Comparison of ENCODE assay signal across 1 cellular context in the genomic region with DNA sequence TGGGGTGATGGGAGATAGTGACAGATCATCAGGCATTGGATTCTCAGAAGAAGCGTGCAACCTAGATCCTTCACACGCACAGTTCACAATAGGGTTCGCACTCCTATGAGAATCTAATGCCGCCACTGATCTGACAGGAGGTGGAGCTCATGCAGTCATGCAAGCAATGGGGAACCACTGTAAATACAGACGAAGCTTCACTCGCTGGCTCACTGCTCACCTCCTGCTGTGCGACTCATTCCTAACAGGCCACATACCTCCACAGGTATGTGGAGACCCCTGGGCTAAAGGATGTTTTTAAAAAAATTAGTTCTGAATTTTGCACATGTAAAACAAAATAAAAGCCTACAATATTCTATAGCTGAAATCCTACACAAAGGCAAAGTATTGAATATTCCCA.
TF ChIP-seq lines count a peak whose summit lies in the region.

No MANE protein-coding gene starts in this region.

TF ChIP-seq in WTC11, 78 proteins besides CTCF, POLR2A, EP300 and RAD21 (continued from another document):
- TF ChIP-seq, protein P1, sequence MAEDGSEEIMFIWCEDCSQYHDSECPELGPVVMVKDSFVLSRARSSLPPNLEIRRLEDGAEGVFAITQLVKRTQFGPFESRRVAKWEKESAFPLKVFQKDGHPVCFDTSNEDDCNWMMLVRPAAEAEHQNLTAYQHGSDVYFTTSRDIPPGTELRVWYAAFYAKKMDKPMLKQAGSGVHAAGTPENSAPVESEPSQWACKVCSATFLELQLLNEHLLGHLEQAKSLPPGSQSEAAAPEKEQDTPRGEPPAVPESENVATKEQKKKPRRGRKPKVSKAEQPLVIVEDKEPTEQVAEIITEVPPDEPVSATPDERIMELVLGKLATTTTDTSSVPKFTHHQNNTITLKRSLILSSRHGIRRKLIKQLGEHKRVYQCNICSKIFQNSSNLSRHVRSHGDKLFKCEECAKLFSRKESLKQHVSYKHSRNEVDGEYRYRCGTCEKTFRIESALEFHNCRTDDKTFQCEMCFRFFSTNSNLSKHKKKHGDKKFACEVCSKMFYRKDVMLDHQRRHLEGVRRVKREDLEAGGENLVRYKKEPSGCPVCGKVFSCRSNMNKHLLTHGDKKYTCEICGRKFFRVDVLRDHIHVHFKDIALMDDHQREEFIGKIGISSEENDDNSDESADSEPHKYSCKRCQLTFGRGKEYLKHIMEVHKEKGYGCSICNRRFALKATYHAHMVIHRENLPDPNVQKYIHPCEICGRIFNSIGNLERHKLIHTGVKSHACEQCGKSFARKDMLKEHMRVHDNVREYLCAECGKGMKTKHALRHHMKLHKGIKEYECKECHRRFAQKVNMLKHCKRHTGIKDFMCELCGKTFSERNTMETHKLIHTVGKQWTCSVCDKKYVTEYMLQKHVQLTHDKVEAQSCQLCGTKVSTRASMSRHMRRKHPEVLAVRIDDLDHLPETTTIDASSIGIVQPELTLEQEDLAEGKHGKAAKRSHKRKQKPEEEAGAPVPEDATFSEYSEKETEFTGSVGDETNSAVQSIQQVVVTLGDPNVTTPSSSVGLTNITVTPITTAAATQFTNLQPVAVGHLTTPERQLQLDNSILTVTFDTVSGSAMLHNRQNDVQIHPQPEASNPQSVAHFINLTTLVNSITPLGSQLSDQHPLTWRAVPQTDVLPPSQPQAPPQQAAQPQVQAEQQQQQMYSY (CRISPR knock-in tag; IDR thresholded peaks at IDR 0.05): no peak
- TF ChIP-seq, protein P2, sequence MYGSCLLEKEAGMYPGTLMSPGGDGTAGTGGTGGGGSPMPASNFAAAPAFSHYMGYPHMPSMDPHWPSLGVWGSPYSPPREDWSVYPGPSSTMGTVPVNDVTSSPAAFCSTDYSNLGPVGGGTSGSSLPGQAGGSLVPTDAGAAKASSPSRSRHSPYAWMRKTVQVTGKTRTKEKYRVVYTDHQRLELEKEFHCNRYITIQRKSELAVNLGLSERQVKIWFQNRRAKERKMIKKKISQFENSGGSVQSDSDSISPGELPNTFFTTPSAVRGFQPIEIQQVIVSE (CRISPR knock-in tag; IDR thresholded peaks at IDR 0.05; ENCODE audit: borderline replicate concordance): no peak
- TF ChIP-seq, protein P3, sequence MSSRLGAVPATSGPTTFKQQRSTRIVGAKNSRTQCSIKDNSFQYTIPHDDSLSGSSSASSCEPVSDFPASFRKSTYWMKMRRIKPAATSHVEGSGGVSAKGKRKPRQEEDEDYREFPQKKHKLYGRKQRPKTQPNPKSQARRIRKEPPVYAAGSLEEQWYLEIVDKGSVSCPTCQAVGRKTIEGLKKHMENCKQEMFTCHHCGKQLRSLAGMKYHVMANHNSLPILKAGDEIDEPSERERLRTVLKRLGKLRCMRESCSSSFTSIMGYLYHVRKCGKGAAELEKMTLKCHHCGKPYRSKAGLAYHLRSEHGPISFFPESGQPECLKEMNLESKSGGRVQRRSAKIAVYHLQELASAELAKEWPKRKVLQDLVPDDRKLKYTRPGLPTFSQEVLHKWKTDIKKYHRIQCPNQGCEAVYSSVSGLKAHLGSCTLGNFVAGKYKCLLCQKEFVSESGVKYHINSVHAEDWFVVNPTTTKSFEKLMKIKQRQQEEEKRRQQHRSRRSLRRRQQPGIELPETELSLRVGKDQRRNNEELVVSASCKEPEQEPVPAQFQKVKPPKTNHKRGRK (CRISPR knock-in tag; IDR thresholded peaks at IDR 0.05; ENCODE audit: borderline replicate concordance): no peak
- TF ChIP-seq, protein P4, sequence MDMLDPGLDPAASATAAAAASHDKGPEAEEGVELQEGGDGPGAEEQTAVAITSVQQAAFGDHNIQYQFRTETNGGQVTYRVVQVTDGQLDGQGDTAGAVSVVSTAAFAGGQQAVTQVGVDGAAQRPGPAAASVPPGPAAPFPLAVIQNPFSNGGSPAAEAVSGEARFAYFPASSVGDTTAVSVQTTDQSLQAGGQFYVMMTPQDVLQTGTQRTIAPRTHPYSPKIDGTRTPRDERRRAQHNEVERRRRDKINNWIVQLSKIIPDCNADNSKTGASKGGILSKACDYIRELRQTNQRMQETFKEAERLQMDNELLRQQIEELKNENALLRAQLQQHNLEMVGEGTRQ (CRISPR knock-in tag; IDR thresholded peaks at IDR 0.05): no peak
- TF ChIP-seq PRRX2 (CRISPR knock-in tag; IDR thresholded peaks at IDR 0.05) (no peak), NFE2L1 (CRISPR knock-in tag; IDR thresholded peaks at IDR 0.05) (no peak), CREB1 (CRISPR knock-in tag; IDR thresholded peaks at IDR 0.05) (no peak), JAZF1 (CRISPR knock-in tag; IDR thresholded peaks at IDR 0.05) (no peak), NFYB (CRISPR knock-in tag; conservative IDR thresholded peaks at IDR 0.05; ENCODE audit: low read depth) (no peak), JUN (CRISPR knock-in tag; IDR thresholded peaks at IDR 0.05) (no peak), RELA (CRISPR knock-in tag; IDR thresholded peaks at IDR 0.05; ENCODE audit: borderline replicate concordance) (no peak), ELF4 (CRISPR knock-in tag; IDR thresholded peaks at IDR 0.05; ENCODE audit: low read depth) (no peak), ESRRA (CRISPR knock-in tag; IDR thresholded peaks at IDR 0.05; ENCODE audit: borderline replicate concordance) (no peak), MXD4 (CRISPR knock-in tag; IDR thresholded peaks at IDR 0.05; ENCODE audit: borderline replicate concordance) (no peak)
- TF ChIP-seq, protein P5, sequence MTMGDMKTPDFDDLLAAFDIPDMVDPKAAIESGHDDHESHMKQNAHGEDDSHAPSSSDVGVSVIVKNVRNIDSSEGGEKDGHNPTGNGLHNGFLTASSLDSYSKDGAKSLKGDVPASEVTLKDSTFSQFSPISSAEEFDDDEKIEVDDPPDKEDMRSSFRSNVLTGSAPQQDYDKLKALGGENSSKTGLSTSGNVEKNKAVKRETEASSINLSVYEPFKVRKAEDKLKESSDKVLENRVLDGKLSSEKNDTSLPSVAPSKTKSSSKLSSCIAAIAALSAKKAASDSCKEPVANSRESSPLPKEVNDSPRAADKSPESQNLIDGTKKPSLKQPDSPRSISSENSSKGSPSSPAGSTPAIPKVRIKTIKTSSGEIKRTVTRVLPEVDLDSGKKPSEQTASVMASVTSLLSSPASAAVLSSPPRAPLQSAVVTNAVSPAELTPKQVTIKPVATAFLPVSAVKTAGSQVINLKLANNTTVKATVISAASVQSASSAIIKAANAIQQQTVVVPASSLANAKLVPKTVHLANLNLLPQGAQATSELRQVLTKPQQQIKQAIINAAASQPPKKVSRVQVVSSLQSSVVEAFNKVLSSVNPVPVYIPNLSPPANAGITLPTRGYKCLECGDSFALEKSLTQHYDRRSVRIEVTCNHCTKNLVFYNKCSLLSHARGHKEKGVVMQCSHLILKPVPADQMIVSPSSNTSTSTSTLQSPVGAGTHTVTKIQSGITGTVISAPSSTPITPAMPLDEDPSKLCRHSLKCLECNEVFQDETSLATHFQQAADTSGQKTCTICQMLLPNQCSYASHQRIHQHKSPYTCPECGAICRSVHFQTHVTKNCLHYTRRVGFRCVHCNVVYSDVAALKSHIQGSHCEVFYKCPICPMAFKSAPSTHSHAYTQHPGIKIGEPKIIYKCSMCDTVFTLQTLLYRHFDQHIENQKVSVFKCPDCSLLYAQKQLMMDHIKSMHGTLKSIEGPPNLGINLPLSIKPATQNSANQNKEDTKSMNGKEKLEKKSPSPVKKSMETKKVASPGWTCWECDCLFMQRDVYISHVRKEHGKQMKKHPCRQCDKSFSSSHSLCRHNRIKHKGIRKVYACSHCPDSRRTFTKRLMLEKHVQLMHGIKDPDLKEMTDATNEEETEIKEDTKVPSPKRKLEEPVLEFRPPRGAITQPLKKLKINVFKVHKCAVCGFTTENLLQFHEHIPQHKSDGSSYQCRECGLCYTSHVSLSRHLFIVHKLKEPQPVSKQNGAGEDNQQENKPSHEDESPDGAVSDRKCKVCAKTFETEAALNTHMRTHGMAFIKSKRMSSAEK (CRISPR knock-in tag; IDR thresholded peaks at IDR 0.05; ENCODE audit: borderline replicate concordance): no peak
- TF ChIP-seq, protein P6, sequence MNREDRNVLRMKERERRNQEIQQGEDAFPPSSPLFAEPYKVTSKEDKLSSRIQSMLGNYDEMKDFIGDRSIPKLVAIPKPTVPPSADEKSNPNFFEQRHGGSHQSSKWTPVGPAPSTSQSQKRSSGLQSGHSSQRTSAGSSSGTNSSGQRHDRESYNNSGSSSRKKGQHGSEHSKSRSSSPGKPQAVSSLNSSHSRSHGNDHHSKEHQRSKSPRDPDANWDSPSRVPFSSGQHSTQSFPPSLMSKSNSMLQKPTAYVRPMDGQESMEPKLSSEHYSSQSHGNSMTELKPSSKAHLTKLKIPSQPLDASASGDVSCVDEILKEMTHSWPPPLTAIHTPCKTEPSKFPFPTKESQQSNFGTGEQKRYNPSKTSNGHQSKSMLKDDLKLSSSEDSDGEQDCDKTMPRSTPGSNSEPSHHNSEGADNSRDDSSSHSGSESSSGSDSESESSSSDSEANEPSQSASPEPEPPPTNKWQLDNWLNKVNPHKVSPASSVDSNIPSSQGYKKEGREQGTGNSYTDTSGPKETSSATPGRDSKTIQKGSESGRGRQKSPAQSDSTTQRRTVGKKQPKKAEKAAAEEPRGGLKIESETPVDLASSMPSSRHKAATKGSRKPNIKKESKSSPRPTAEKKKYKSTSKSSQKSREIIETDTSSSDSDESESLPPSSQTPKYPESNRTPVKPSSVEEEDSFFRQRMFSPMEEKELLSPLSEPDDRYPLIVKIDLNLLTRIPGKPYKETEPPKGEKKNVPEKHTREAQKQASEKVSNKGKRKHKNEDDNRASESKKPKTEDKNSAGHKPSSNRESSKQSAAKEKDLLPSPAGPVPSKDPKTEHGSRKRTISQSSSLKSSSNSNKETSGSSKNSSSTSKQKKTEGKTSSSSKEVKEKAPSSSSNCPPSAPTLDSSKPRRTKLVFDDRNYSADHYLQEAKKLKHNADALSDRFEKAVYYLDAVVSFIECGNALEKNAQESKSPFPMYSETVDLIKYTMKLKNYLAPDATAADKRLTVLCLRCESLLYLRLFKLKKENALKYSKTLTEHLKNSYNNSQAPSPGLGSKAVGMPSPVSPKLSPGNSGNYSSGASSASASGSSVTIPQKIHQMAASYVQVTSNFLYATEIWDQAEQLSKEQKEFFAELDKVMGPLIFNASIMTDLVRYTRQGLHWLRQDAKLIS (CRISPR knock-in tag; IDR thresholded peaks at IDR 0.05; ENCODE audit: borderline replicate concordance): no peak
- TF ChIP-seq, protein P7, sequence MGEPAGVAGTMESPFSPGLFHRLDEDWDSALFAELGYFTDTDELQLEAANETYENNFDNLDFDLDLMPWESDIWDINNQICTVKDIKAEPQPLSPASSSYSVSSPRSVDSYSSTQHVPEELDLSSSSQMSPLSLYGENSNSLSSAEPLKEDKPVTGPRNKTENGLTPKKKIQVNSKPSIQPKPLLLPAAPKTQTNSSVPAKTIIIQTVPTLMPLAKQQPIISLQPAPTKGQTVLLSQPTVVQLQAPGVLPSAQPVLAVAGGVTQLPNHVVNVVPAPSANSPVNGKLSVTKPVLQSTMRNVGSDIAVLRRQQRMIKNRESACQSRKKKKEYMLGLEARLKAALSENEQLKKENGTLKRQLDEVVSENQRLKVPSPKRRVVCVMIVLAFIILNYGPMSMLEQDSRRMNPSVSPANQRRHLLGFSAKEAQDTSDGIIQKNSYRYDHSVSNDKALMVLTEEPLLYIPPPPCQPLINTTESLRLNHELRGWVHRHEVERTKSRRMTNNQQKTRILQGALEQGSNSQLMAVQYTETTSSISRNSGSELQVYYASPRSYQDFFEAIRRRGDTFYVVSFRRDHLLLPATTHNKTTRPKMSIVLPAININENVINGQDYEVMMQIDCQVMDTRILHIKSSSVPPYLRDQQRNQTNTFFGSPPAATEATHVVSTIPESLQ (CRISPR knock-in tag; IDR thresholded peaks at IDR 0.05): no peak
